Comparison of ENCODE assay signal across 8 cellular contexts in the genomic region with DNA sequence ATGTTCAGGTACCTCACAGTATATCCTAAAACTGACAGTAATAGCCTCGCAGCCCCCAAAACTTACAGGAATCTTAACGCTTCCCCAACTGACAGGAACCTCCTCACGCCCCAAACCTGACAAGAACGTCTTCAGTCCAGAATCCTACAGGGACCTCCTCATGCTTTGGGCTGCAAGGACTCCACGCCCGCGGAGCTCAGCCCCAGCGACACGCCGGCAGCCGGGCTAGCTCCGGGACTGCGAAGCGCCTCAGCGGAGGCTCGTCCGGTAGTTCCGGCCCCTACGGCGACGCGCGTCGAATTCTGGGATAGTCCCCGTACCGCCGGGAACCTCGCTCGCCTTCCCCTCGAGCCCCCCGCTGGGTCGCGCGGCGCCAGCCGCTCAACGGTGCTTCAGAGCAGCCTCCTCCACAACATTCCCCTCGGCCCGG. TPM values are rescaled to one million over a fixed set of nuclear protein-coding genes. Genes with fewer than 3 reads are reported as not detected.
DNase-seq lines count a peak whose midpoint lies in the region; ATAC-seq and TF ChIP-seq lines count a peak whose summit lies in the region.

No MANE protein-coding gene starts in this region.

- H4K20me1 ChIP-seq in KMS-11 (ENCODE audit: insufficient read depth) = no peaks in the 10 kb centered on the region

- H3K9ac ChIP-seq in KMS-11 = peak overlapping the region; percentile 89

- H3K4me2 ChIP-seq in KMS-11 = peak overlapping the region; percentile 89

- DNase-seq in GM10248 (ENCODE audit: extremely low spot score) (peak; percentile 20), esophagus muscularis mucosa (ENCODE audit: extremely low spot score) (no peak), type B pancreatic cell (ENCODE audit: extremely low spot score, unreplicated experiment) (peak; percentile 75), midbrain (lab: John Stamatoyannopoulos, UW) (no peak)
- no peak for DNase-seq in activated CD4-positive, alpha-beta memory T cell treated with anti-CD3 and anti-CD28 coated beads, Interleukin-2, amount 10 ng/mL, durations not matched to agents 7 days and 5 days
- DNase-seq in naive thymus-derived CD4-positive, alpha-beta T cell = no peak

- H3K4me1 Mint-ChIP-seq in activated CD4-positive, alpha-beta memory T cell treated with anti-CD3 and anti-CD28 coated beads, Interleukin-2, amount 10 ng/mL, durations not matched to agents 7 days and 5 days = peaks cover 35% of the 10 kb centered on the region
- H3K4me1 Mint-ChIP-seq in naive thymus-derived CD4-positive, alpha-beta T cell = peaks cover 8 to 33% (median 17%) of the 10 kb centered on the region in 7 donors
- H3K4me1 Mint-ChIP-seq in type B pancreatic cell (ENCODE audit: unreplicated experiment) = peaks cover 10% of the 10 kb centered on the region

- H2AFZ ChIP-seq in KMS-11 (ENCODE audit: low read depth) = peak overlapping the region; percentile 67; the same call in 1 of the 2 replicates

- H3K9me3 ChIP-seq in esophagus muscularis mucosa = no peaks in the 10 kb centered on the region
- no peaks in the 10 kb centered on the region for H3K9me3 ChIP-seq in naive thymus-derived CD4-positive, alpha-beta T cell (ENCODE audit: control insufficient read depth in 2 of 3, low read length in 3 of 3)

- H3K36me3 Mint-ChIP-seq in activated CD4-positive, alpha-beta memory T cell treated with anti-CD3 and anti-CD28 coated beads, Interleukin-2, amount 10 ng/mL, durations not matched to agents 7 days and 5 days (ENCODE audit: low read depth) = peaks cover 22% of the 10 kb centered on the region
- H3K36me3 Mint-ChIP-seq in naive thymus-derived CD4-positive, alpha-beta T cell = peaks cover 0 to 10% (median 0%) of the 10 kb centered on the region in 5 donors
- H3K36me3 Mint-ChIP-seq in type B pancreatic cell = no peaks in the 10 kb centered on the region

- no peak for TF ChIP-seq EP300 in esophagus muscularis mucosa (IDR thresholded peaks at IDR 0.05)

- no peak for TF ChIP-seq CTCF in GM10248 (IDR thresholded peaks at IDR 0.05; ENCODE audit: control extremely low read depth, extremely low read depth, low read depth, missing control alignments)
- no peak for TF ChIP-seq CTCF in KMS-11 (conservative IDR thresholded peaks at IDR 0.05; ENCODE audit: low read depth, low read length)
- no peak for TF ChIP-seq CTCF in esophagus muscularis mucosa (IDR thresholded peaks at IDR 0.05)
- no peak for TF ChIP-seq CTCF in type B pancreatic cell (conservative IDR thresholded peaks at IDR 0.05)

- H3K9me3 Mint-ChIP-seq in activated CD4-positive, alpha-beta memory T cell treated with anti-CD3 and anti-CD28 coated beads, Interleukin-2, amount 10 ng/mL, durations not matched to agents 7 days and 5 days = no peaks in the 10 kb centered on the region
- no peaks in the 10 kb centered on the region for H3K9me3 Mint-ChIP-seq in naive thymus-derived CD4-positive, alpha-beta T cell
- H3K9me3 Mint-ChIP-seq in type B pancreatic cell = no peaks in the 10 kb centered on the region

- ATAC-seq in GM21526 (IDR thresholded peaks at IDR 0.05; ENCODE audit: low FRiP score, unreplicated experiment) = peak; percentile 16
- ATAC-seq in naive thymus-derived CD4-positive, alpha-beta T cell = no peak

- H3K27me3 ChIP-seq in KMS-11 (ENCODE audit: insufficient read depth, low read depth) = no peaks in the 10 kb centered on the region
- no peaks in the 10 kb centered on the region for H3K27me3 ChIP-seq in esophagus muscularis mucosa
- no peaks in the 10 kb centered on the region for H3K27me3 ChIP-seq in naive thymus-derived CD4-positive, alpha-beta T cell (ENCODE audit: control insufficient read depth in 2 of 2, insufficient read depth in 2 of 2, low read length in 2 of 2)

- H3K79me2 ChIP-seq in KMS-11 (ENCODE audit: insufficient read depth, low read depth) = peaks cover 7% of the 10 kb centered on the region; the same call in 1 of the 2 replicates

- peak overlapping the region; percentile 96 for H3K4me3 Mint-ChIP-seq in activated CD4-positive, alpha-beta memory T cell treated with anti-CD3 and anti-CD28 coated beads, Interleukin-2, amount 10 ng/mL, durations not matched to agents 7 days and 5 days
- peak overlapping the region; percentile 84 to 96 (median 94) for H3K4me3 Mint-ChIP-seq in naive thymus-derived CD4-positive, alpha-beta T cell
- peak overlapping the region; percentile 97 for H3K4me3 Mint-ChIP-seq in type B pancreatic cell

- no peaks in the 10 kb centered on the region for H3K27me3 Mint-ChIP-seq in activated CD4-positive, alpha-beta memory T cell treated with anti-CD3 and anti-CD28 coated beads, Interleukin-2, amount 10 ng/mL, durations not matched to agents 7 days and 5 days
- no peaks in the 10 kb centered on the region for H3K27me3 Mint-ChIP-seq in naive thymus-derived CD4-positive, alpha-beta T cell
- no peaks in the 10 kb centered on the region for H3K27me3 Mint-ChIP-seq in type B pancreatic cell

- no peak overlapping the region for H3K4me3 ChIP-seq in KMS-11 (IDR thresholded peaks at IDR 0.05; ENCODE audit: insufficient read depth, low read depth, low read length)
- peak overlapping the region; percentile 68 to 82 (median 71) for H3K4me3 ChIP-seq in esophagus muscularis mucosa
- H3K4me3 ChIP-seq in naive thymus-derived CD4-positive, alpha-beta T cell (ENCODE audit: low read length) = peak overlapping the region; percentile 70

- TF ChIP-seq POLR2A in esophagus muscularis mucosa (IDR thresholded peaks at IDR 0.05; ENCODE audit: low read depth) = no peak

- intact Hi-C loops in esophagus muscularis mucosa (cut with DNase I) = loop anchor here (10.0 kb wide), 2 partner anchors 141 to 601 kb away; partner anchors contain the start of gene FAM120C
- intact Hi-C loops in naive thymus-derived CD4-positive, alpha-beta T cell (cut with micrococcal nuclease) = loop anchor here (1.0 to 10.0 kb wide), 18 partner anchors 140 to 1674 kb away; partner anchors contain the start of genes FAM120C (in 2 of the 2), GNL3L (in 2 of the 2), KANTR (in 2 of the 2) and KDM5C (in 2 of the 2)

- H3K27ac Mint-ChIP-seq in activated CD4-positive, alpha-beta memory T cell treated with anti-CD3 and anti-CD28 coated beads, Interleukin-2, amount 10 ng/mL, durations not matched to agents 7 days and 5 days = peak overlapping the region; percentile 96
- peak overlapping the region; percentile 93 to 99 (median 97) for H3K27ac Mint-ChIP-seq in naive thymus-derived CD4-positive, alpha-beta T cell
- H3K27ac Mint-ChIP-seq in type B pancreatic cell = peak overlapping the region; percentile 99

- CTCF ChIA-PET in GM10248 (lab: Yijun Ruan, JAX) = interaction anchor here (1.0 kb wide), 1 partner anchor 14 kb away, joined by 3 read pairs; no protein-coding TSS in a partner anchor
- CTCF ChIA-PET in activated CD4-positive, alpha-beta memory T cell treated with anti-CD3 and anti-CD28 coated beads, Interleukin-2, amount 10 ng/mL, durations not matched to agents 7 days and 5 days (lab: Charles Lee) = interaction anchor here (0.6 to 1.9 kb wide), 5 partner anchors 90 to 1124 kb away, joined by 3 to 4 read pairs (median 3); partner anchors contain the start of gene HUWE1
- CTCF ChIA-PET in naive thymus-derived CD4-positive, alpha-beta T cell (lab: Charles Lee) = interaction anchor here (0.6 to 1.2 kb wide), 2 partner anchors 139 to 673 kb away, joined by 3 read pairs; partner anchors contain the start of gene FAM120C

- H3K27ac ChIP-seq in KMS-11 (peak overlapping the region; percentile 93), esophagus muscularis mucosa (replicated peaks in 1 of 4) (peak overlapping the region; percentile 92 to 96 (median 94))
- H3K27ac ChIP-seq in naive thymus-derived CD4-positive, alpha-beta T cell (ENCODE audit: low read depth, low read length) = peak overlapping the region; percentile 95

- POLR2A ChIA-PET in GM10248 (lab: Yijun Ruan, JAX) = interaction anchor here (0.5 kb wide), 1 partner anchor 249 kb away, joined by 3 read pairs; no protein-coding TSS in a partner anchor
- POLR2A ChIA-PET in activated CD4-positive, alpha-beta memory T cell treated with anti-CD3 and anti-CD28 coated beads, Interleukin-2, amount 10 ng/mL, durations not matched to agents 7 days and 5 days (lab: Charles Lee) = interaction anchor here (0.8 to 3.7 kb wide), 12 partner anchors 12 to 957 kb away, joined by 3 to 34 read pairs (median 4); partner anchors contain the start of genes APEX2, FAM120C, GNL3L and HUWE1
- POLR2A ChIA-PET in naive thymus-derived CD4-positive, alpha-beta T cell (lab: Charles Lee) = interaction anchor here (1.1 to 4.2 kb wide), 11 partner anchors 14 to 1445 kb away, joined by 3 to 31 read pairs (median 6); partner anchors contain the start of genes FAM120C, GNL3L, RIBC1 and SMC1A

- H3K4me1 ChIP-seq in KMS-11 (ENCODE audit: low read depth, poor library complexity, severe bottlenecking) = peaks cover 11% of the 10 kb centered on the region
- H3K4me1 ChIP-seq in esophagus muscularis mucosa = peaks cover 0 to 19% (median 13%) of the 10 kb centered on the region in 4 donors
- H3K4me1 ChIP-seq in naive thymus-derived CD4-positive, alpha-beta T cell (ENCODE audit: control insufficient read depth in 2 of 2, insufficient read depth in 2 of 2, low read length in 2 of 2) = peaks cover 9% of the 10 kb centered on the region in 2 donors

- WGBS in esophagus muscularis mucosa = 43% methylated on average over 34 of the region's 39 CpGs

- no peaks in the 10 kb centered on the region for H3K36me3 ChIP-seq in KMS-11 (ENCODE audit: insufficient read depth)
- peaks cover 0 to 32% (median 14%) of the 10 kb centered on the region in 4 donors for H3K36me3 ChIP-seq in esophagus muscularis mucosa
- no peaks in the 10 kb centered on the region for H3K36me3 ChIP-seq in naive thymus-derived CD4-positive, alpha-beta T cell (ENCODE audit: control insufficient read depth in 2 of 3, insufficient read depth in 3 of 3, low read length in 3 of 3)

RNA-seq across cellular contexts. Expression of gene PHF8, which starts 0.6 kb away (rescaled TPM):
- total RNA-seq in activated CD4-positive, alpha-beta memory T cell treated with anti-CD3 and anti-CD28 coated beads, Interleukin-2, amount 10 ng/mL, durations not matched to agents 7 days and 5 days = 10 to 100 TPM; 40.4 to 42.5 TPM
- total RNA-seq in esophagus muscularis mucosa (10 to 100 TPM; 18.5 to 28.7 (median 22.8) TPM), type B pancreatic cell (ENCODE audit: low replicate concordance) (36.0 and 37.9 TPM in 2 replicates)
- 10 to 100 TPM; 48.5 to 80.2 (median 54.5) TPM for total RNA-seq in naive thymus-derived CD4-positive, alpha-beta T cell
- 10 to 100 TPM; 11.7 to 20.5 TPM for polyA plus RNA-seq in naive thymus-derived CD4-positive, alpha-beta T cell

Comparison
In these comparisons a context has a peak if more than half of its experiments do, and no peak if none do; other contexts are left out.
1. DNase-seq: peak in GM10248 (single experiment) and type B pancreatic cell (single experiment); none in activated CD4-positive, alpha-beta memory T cell treated with anti-CD3 and anti-CD28 coated beads, Interleukin-2, amount 10 ng/mL, durations not matched to agents 7 days and 5 days (single experiment), esophagus muscularis mucosa (single experiment), naive thymus-derived CD4-positive, alpha-beta T cell (0 of 9) and midbrain (single experiment).
2. Peak in every context shown above with its lines, with median percentiles within 50 percentile points of each other: H3K27ac ChIP-seq, H3K27ac Mint-ChIP-seq and H3K4me3 Mint-ChIP-seq.